Comparison of ENCODE assay signal across 10 cellular contexts in genomic region chr21:42580076-42580792, GRCh38.
"Had no signal": no experiment of that assay in that cellular context is flagged by ENCODE, and none has a peak within 500 bp of the region (broad histone marks: within the 10 kb centered on the region; RNA-seq: fewer than 3 reads in every experiment).

No MANE protein-coding gene starts in this region.

- H3K4me2 ChIP-seq: hepatocyte had no signal

- DNase-seq: activated gamma-delta T cell treated with Interleukin-2 at 50 U/mL for 16 hours; activated T-cell treated with anti-CD3 and anti-CD28 coated beads, Interleukin-2, amount 50 U/mL, for 4 hours; amniotic stem cell; body of pancreas; central memory CD4-positive, alpha-beta T cell; nephron progenitor cell; T-helper 2 cell had no signal

- H3K27ac ChIP-seq: body of pancreas, coronary artery, hepatocyte, thoracic aorta had no signal

- H3K27me3 ChIP-seq: body of pancreas, hepatocyte had no signal

- H3K9me3 ChIP-seq: body of pancreas, thoracic aorta had no signal

- H3K79me2 ChIP-seq: hepatocyte had no signal

- H3K4me3 ChIP-seq: body of pancreas, coronary artery, hepatocyte, thoracic aorta had no signal

- H3K36me3 ChIP-seq: thoracic aorta had no signal

- H3K4me1 ChIP-seq: body of pancreas had no signal
